Comparison of ENCODE assay signal across 10 cellular contexts in genomic region chr17:70892527-70892926, GRCh38.
"Had no signal": no experiment of that assay in that cellular context is flagged by ENCODE, and none has a peak within 500 bp of the region (broad histone marks: within the 10 kb centered on the region; RNA-seq: fewer than 3 reads in every experiment).

No MANE protein-coding gene starts in this region.

- DNase-seq: GM23248, GOT3, H7, HFFc6, KBM-7 had no signal

- H3K4me3 ChIP-seq: GM23248, HAP-1 had no signal

- H3K4me1 ChIP-seq: HAP-1 had no signal

- H2AFZ ChIP-seq: GM23248 had no signal

- H3K36me3 ChIP-seq: HAP-1 had no signal

- H3K9me3 ChIP-seq: HAP-1 had no signal

- ATAC-seq: HCT116 had no signal

- H3K27ac ChIP-seq: GM23248, HL-60, KMS-11 had no signal

- H3K4me2 ChIP-seq: KMS-11 had no signal

- FAIRE-seq: HTR-8/SVneo had no signal

- H3K9ac ChIP-seq: GM23248, KMS-11 had no signal
